15 cellular contexts compared by ENCODE assay signal in the genomic region with DNA sequence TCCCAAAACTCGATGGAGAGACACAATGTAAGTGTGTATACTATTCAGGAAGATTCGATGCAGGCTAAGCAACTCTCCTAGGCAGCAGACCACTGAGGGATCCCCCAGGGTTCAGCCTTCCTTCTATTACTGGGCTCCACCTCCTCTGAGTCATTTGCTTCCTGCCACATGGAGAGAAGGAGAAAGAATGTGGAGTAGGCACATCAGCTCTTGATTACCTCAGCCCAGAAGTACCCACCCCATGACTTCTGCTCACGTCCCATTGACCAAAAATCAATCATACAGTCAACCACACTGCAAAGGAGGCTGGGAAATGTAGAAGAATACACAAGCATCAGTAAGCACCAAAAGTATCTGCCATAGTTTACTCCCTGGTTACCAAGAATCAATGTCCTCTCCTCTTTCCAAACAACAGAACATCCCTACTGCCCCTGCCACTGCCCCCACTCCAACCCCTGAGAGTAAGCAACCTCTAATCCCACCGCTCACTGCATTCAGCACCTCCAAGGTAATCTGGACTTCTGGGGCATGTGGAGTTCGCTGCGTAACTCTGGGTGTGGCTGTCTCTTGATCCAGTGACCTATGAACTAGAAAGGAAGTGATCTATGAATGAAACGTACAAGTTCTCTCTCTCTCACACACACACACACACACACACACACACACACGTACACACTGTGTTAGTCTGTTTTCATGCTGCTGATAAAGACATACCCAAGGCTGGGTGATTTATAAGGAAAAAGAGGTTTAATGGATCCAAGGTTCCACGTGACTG.
DNase-seq lines count a peak whose midpoint lies in the region; ATAC-seq and TF ChIP-seq lines count a peak whose summit lies in the region.
"Had no signal": no experiment of that assay in that cellular context is flagged by ENCODE, and none has a peak within 500 bp of the region (broad histone marks: within the 10 kb centered on the region; RNA-seq: fewer than 3 reads in every experiment).

No MANE protein-coding gene starts in this region.

- CTCF ChIA-PET in RWPE1 (lab: Yijun Ruan, JAX) (interaction anchor here (0.7 kb wide), 1 partner anchor 19 kb away, joined by 4 read pairs; no protein-coding TSS in a partner anchor), PC-9 (lab: Charles Lee) (no interaction called here)

- no peaks in the 10 kb centered on the region for H3F3A ChIP-seq in PC-9 (ENCODE audit: insufficient read depth, low read depth)

- H3K79me2 ChIP-seq in osteoblast (ENCODE audit: insufficient read depth, low read length) (no peaks in the 10 kb centered on the region), PC-9 (ENCODE audit: low read depth) (no peaks in the 10 kb centered on the region)

- H2AFZ ChIP-seq in osteoblast (ENCODE audit: low read length) (peak overlapping the region; percentile 58), PC-9 (no peak overlapping the region)

- no peaks in the 10 kb centered on the region for H3K36me3 ChIP-seq in osteoblast (ENCODE audit: insufficient read depth, low read length)
- no peaks in the 10 kb centered on the region for H3K36me3 ChIP-seq in PC-9 (ENCODE audit: low read depth)
- no peaks in the 10 kb centered on the region for H3K36me3 ChIP-seq in right lobe of liver
- H3K36me3 ChIP-seq: tibial artery had no signal

- H3K4me1 ChIP-seq in osteoblast (ENCODE audit: insufficient read depth, low read length) (peaks cover 11% of the 10 kb centered on the region), PC-9 (replicated peaks; ENCODE audit: insufficient read depth) (no peaks in the 10 kb centered on the region), right lobe of liver (no peaks in the 10 kb centered on the region)
- H3K4me1 ChIP-seq: body of pancreas had no signal

- POLR2A ChIA-PET in RWPE1 (lab: Yijun Ruan, JAX; ENCODE audit: low non-redundant PET) (no interaction called here), PC-9 (lab: Charles Lee; ENCODE audit: unreplicated experiment) (no interaction called here)

- intact Hi-C loops in PC-9 (cut with micrococcal nuclease; ENCODE audit: unreplicated experiment), result no loop called here
- intact Hi-C loops in right lobe of liver (cut with DNase I), result no loop called here

- WGBS in right lobe of liver (ENCODE audit: insufficient coverage, low coverage, low lambda C conversion rate, missing lambda C conversion rate), result 55% methylated on average over 9 of the region's 9 CpGs

- no peaks in the 10 kb centered on the region for H3K9me2 ChIP-seq in PC-9 (ENCODE audit: insufficient read depth)

- ATAC-seq in right lobe of liver (no peak), GM21528 (IDR thresholded peaks at IDR 0.05; ENCODE audit: low FRiP score, unreplicated experiment) (no peak)
- ATAC-seq: body of pancreas; CD8-positive, alpha-beta T cell had no signal

- DNase-seq in ELR (ENCODE audit: low read depth), result peak; percentile 65
- peak; percentile 11 for DNase-seq in RWPE1 (ENCODE audit: low spot score)
- peak; percentile 47 for DNase-seq in fibroblast of gingiva (ENCODE audit: low read depth)
- peak; percentile 75 for DNase-seq in osteoblast (ENCODE audit: insufficient read length, low spot score, missing footprints)
- no peak for DNase-seq in PC-9
- DNase-seq in right lobe of liver, result no peak
- no peak for DNase-seq in NCI-H1105 treated with DMSO at 0.1 percent for 48 hours (lab: John Stamatoyannopoulos, UW)
- DNase-seq: activated CD4-positive, CD25-positive, alpha-beta regulatory T cell; activated T-cell treated with anti-CD3 and anti-CD28 coated beads, Interleukin-2, amount 50 U/mL, for 1 hour; body of pancreas; CD8-positive, alpha-beta T cell; NCI-H187; OCI-M1; tibial artery had no signal

- no peaks in the 10 kb centered on the region for H4K20me1 ChIP-seq in osteoblast (ENCODE audit: insufficient read depth, low read length)
- no peaks in the 10 kb centered on the region for H4K20me1 ChIP-seq in PC-9 (ENCODE audit: insufficient read depth)

- H3K9me3 ChIP-seq in osteoblast (ENCODE audit: low read depth, low read length) (no peaks in the 10 kb centered on the region), PC-9 (ENCODE audit: insufficient read depth, low read depth) (no peaks in the 10 kb centered on the region), right lobe of liver (no peaks in the 10 kb centered on the region)
- H3K9me3 ChIP-seq: body of pancreas, tibial artery had no signal

- TF ChIP-seq POLR2A in right lobe of liver (IDR thresholded peaks at IDR 0.05), result no peak

- H3K4me2 ChIP-seq in osteoblast (ENCODE audit: insufficient read depth, low read length) (no peak overlapping the region), PC-9 (no peak overlapping the region)

- TF ChIP-seq CTCF in RWPE1 (conservative IDR thresholded peaks at IDR 0.05; ENCODE audit: low read depth) (no peak), osteoblast (IDR thresholded peaks at IDR 0.05; ENCODE audit: extremely low read depth, low read depth, low read length) (no peak), PC-9 (conservative IDR thresholded peaks at IDR 0.05) (no peak), right lobe of liver (IDR thresholded peaks at IDR 0.05) (no peak)

- BruUV-seq in PC-9 (replicated peaks; lab: Mats Ljungman, UMichigan), result no TSS peak

- H3K4me3 ChIP-seq in osteoblast (ENCODE audit: insufficient read depth, low read length) (no peak overlapping the region), PC-9 (no peak overlapping the region), right lobe of liver (no peak overlapping the region)
- H3K4me3 ChIP-seq: body of pancreas, tibial artery had no signal

- H3K27me3 ChIP-seq in osteoblast (ENCODE audit: insufficient read depth, low read length) (peaks cover 5% of the 10 kb centered on the region), PC-9 (ENCODE audit: insufficient read depth, low read depth) (no peaks in the 10 kb centered on the region), right lobe of liver (no peaks in the 10 kb centered on the region)
- H3K27me3 ChIP-seq: body of pancreas, tibial artery had no signal

- H3K27ac ChIP-seq in RWPE1 (no peak overlapping the region), osteoblast (ENCODE audit: low read depth, low read length) (no peak overlapping the region), PC-9 (no peak overlapping the region), right lobe of liver (no peak overlapping the region)
- H3K27ac ChIP-seq: body of pancreas, tibial artery had no signal

Comparison
In these comparisons a context has a peak if more than half of its experiments do, and no peak if none do; other contexts are left out.
1. DNase-seq: peak in ELR (single experiment), RWPE1 (single experiment), fibroblast of gingiva (single experiment) and osteoblast (single experiment); none in PC-9 (0 of 2), right lobe of liver (0 of 3) and NCI-H1105 treated with DMSO at 0.1 percent for 48 hours (single experiment).